ENCODE assay signal across 8 cellular contexts in genomic region chr3:128784228-128784627, GRCh38. TPM values are rescaled to one million over a fixed set of nuclear protein-coding genes. Genes with fewer than 3 reads are reported as not detected.
DNase-seq lines count a peak whose midpoint lies in the region; TF ChIP-seq lines count a peak whose summit lies in the region.

No MANE protein-coding gene starts in this region.

- peaks cover 14% of the 10 kb centered on the region; the same call in 1 of the 2 replicates for H4K20me1 ChIP-seq in OCI-LY7 (ENCODE audit: insufficient read depth, low read length)

- no peak overlapping the region for H2AFZ ChIP-seq in OCI-LY7 (ENCODE audit: low read length)

- H3K27ac ChIP-seq in OCI-LY7 (ENCODE audit: low read depth, low read length, poor library complexity, severe bottlenecking) = no peak overlapping the region

- CTCF ChIA-PET in OCI-LY7 (lab: Charles Lee; ENCODE audit: unreplicated experiment) = no interaction called here

- no peak overlapping the region for H3K4me3 ChIP-seq in GM06990 (replicated peaks; ENCODE audit: low read depth, low read length)
- H3K4me3 ChIP-seq in OCI-LY7 (ENCODE audit: low read depth, low read length, poor library complexity, severe bottlenecking) = no peak overlapping the region

- H3K27me3 ChIP-seq in GM06990 (replicated peaks; ENCODE audit: control insufficient read depth, insufficient read depth, low read length) = no peaks in the 10 kb centered on the region

- no peaks in the 10 kb centered on the region for H3K9me3 ChIP-seq in OCI-LY7 (ENCODE audit: low read length)

- peaks cover 11% of the 10 kb centered on the region for H3K4me1 ChIP-seq in OCI-LY7 (ENCODE audit: insufficient read depth, low read length, poor library complexity, severe bottlenecking)

- H3K36me3 ChIP-seq in GM06990 (ENCODE audit: control insufficient read depth, insufficient read depth, low read length) (no peaks in the 10 kb centered on the region), OCI-LY7 (ENCODE audit: insufficient read depth, low read length) (no peaks in the 10 kb centered on the region)

- no peaks in the 10 kb centered on the region for H3K9me2 ChIP-seq in OCI-LY7 (ENCODE audit: insufficient read depth, low read length)

- TF ChIP-seq CTCF in GM06990 (IDR thresholded peaks at IDR 0.05; ENCODE audit: insufficient read depth, low read length, poor library complexity, severe bottlenecking) (peak; percentile 59), OCI-LY7 (conservative IDR thresholded peaks at IDR 0.05; ENCODE audit: low read length) (peak; percentile 66)

- peaks cover 38% of the 10 kb centered on the region for H3K79me2 ChIP-seq in OCI-LY7 (ENCODE audit: insufficient read depth, low read depth, low read length)

- POLR2A ChIA-PET in OCI-LY7 (lab: Charles Lee) = no interaction called here

- DNase-seq in GM06990 (ENCODE audit: extremely low read depth, insufficient read length) (no peak), OCI-LY7 (ENCODE audit: low spot score) (peak; percentile 22), anterior cingulate cortex (lab: John Stamatoyannopoulos, UW) (peak in 37 of 58 donors; percentile 4 to 59 (median 29)), iPS-NIHi11 (ENCODE audit: low spot score) (peak; percentile 81), GOT3 (lab: John Stamatoyannopoulos, UW) (no peak), NCI-H510A treated with DMSO at 0.1 percent for 48 hours (lab: John Stamatoyannopoulos, UW) (no peak), NCI-H1105 treated with DMSO at 0.1 percent for 48 hours (lab: John Stamatoyannopoulos, UW) (no peak)
- DNase-seq in stimulated activated CD8-positive, alpha-beta memory T cell treated with anti-CD3 and anti-CD28 coated beads, Interleukin-4, amount 100 ng/mL, for 48 hours = peak; percentile 72

- H3K4me2 ChIP-seq in OCI-LY7 (ENCODE audit: low read length) = no peak overlapping the region

- intact Hi-C loops in OCI-LY7 (cut with micrococcal nuclease; ENCODE audit: unreplicated experiment) = no loop called here

- BruUV-seq in OCI-LY7 (replicated peaks; lab: Mats Ljungman, UMichigan) = no TSS peak

RNA-seq across cellular contexts. Expression of gene RAB7A, which starts 58.2 kb away (rescaled TPM):
- 24.5 and 30.1 TPM in 2 replicates for total RNA-seq in OCI-LY7 (2014; rRNA removed; shearing (Covaris generic))
- 129 and 143 TPM in 2 replicates for total RNA-seq in OCI-LY7 (2022)

Comparison
In these comparisons a context has a peak if more than half of its experiments do, and no peak if none do; other contexts are left out.
1. DNase-seq: peak in OCI-LY7 (single experiment), anterior cingulate cortex (37 of 58), iPS-NIHi11 (single experiment) and stimulated activated CD8-positive, alpha-beta memory T cell treated with anti-CD3 and anti-CD28 coated beads, Interleukin-4, amount 100 ng/mL, for 48 hours (single experiment); none in GM06990 (single experiment), GOT3 (single experiment), NCI-H510A treated with DMSO at 0.1 percent for 48 hours (single experiment) and NCI-H1105 treated with DMSO at 0.1 percent for 48 hours (single experiment).